ENCODE assay signal across 17 cellular contexts in genomic region chr13:78147905-78148304, GRCh38.
DNase-seq lines count a peak whose midpoint lies in the region; ATAC-seq, FAIRE-seq and TF ChIP-seq lines count a peak whose summit lies in the region.
"Had no signal": no experiment of that assay in that cellular context is flagged by ENCODE, and none has a peak within 500 bp of the region (broad histone marks: within the 10 kb centered on the region; RNA-seq: fewer than 3 reads in every experiment).

No MANE protein-coding gene starts in this region.

- H3K4me1 ChIP-seq in adipocyte (ENCODE audit: control insufficient read depth, insufficient read depth, low read length), result peaks cover 4% of the 10 kb centered on the region
- H3K4me1 ChIP-seq: esophagus squamous epithelium, right lobe of liver, stomach had no signal

- ATAC-seq in HG02973 (IDR thresholded peaks at IDR 0.05; ENCODE audit: unreplicated experiment) (no peak), HG03095 (IDR thresholded peaks at IDR 0.05; ENCODE audit: unreplicated experiment) (no peak)
- ATAC-seq: CD8-positive, alpha-beta T cell; natural killer cell; right lobe of liver had no signal

- no peak overlapping the region for H3K9ac ChIP-seq in adipocyte (ENCODE audit: low read length)

- H3K4me3 ChIP-seq in adipocyte (ENCODE audit: low read length) (no peak overlapping the region), foreskin fibroblast (ENCODE audit: low read depth in 1 of 2, low read length in 2 of 2) (no peak overlapping the region)
- H3K4me3 ChIP-seq: esophagus squamous epithelium, right lobe of liver, stomach had no signal

- TF ChIP-seq CTCF in foreskin fibroblast (IDR thresholded peaks at IDR 0.05; ENCODE audit: low read depth, low read length), result no peak

- no peaks in the 10 kb centered on the region for H3K9me3 ChIP-seq in adipocyte (ENCODE audit: control insufficient read depth, low read length)
- H3K9me3 ChIP-seq: esophagus squamous epithelium, right lobe of liver had no signal

- no peaks in the 10 kb centered on the region for H3K36me3 ChIP-seq in adipocyte (ENCODE audit: control insufficient read depth, insufficient read depth, low read length, severe bottlenecking)
- H3K36me3 ChIP-seq: esophagus squamous epithelium, right lobe of liver, stomach had no signal

- TF ChIP-seq POLR2A in H54 (IDR thresholded peaks at IDR 0.05; ENCODE audit: low read depth, low read length), result no peak

- FAIRE-seq in H54 (lab: Jason Lieb, UNC), result peak; percentile 91
- FAIRE-seq: kidney had no signal

- no peaks in the 10 kb centered on the region for H3K27me3 ChIP-seq in adipocyte (replicated peaks; ENCODE audit: control insufficient read depth, insufficient read depth, low read length)
- H3K27me3 ChIP-seq: esophagus squamous epithelium, right lobe of liver, stomach had no signal

- DNase-seq in H54 (ENCODE audit: insufficient read length, low spot score) (no peak), adipocyte (ENCODE audit: low read depth) (peak; percentile 26), foreskin fibroblast (peak; percentile 44 to 57), stromal cell of bone marrow (ENCODE audit: low read depth) (peak; percentile 24)
- no peak for DNase-seq in activated CD8-positive, alpha-beta memory T cell treated with anti-CD3 and anti-CD28 coated beads for 24 hours
- DNase-seq: activated naive CD4-positive, alpha-beta T cell treated with anti-CD3 and anti-CD28 coated beads, Interleukin-2, amount 10 ng/mL, durations not matched to agents 7 days and 5 days; CD8-positive, alpha-beta T cell; esophagus squamous epithelium; KBM-7; kidney; natural killer cell; NCI-H1694; NCI-H774; right lobe of liver; stomach had no signal

Comparison
In these comparisons a context has a peak if more than half of its experiments do, and no peak if none do; other contexts are left out.
1. DNase-seq: peak in adipocyte (single experiment), foreskin fibroblast (2 of 2) and stromal cell of bone marrow (single experiment); none in H54 (single experiment) and activated CD8-positive, alpha-beta memory T cell treated with anti-CD3 and anti-CD28 coated beads for 24 hours (single experiment).